In the genomic region with DNA sequence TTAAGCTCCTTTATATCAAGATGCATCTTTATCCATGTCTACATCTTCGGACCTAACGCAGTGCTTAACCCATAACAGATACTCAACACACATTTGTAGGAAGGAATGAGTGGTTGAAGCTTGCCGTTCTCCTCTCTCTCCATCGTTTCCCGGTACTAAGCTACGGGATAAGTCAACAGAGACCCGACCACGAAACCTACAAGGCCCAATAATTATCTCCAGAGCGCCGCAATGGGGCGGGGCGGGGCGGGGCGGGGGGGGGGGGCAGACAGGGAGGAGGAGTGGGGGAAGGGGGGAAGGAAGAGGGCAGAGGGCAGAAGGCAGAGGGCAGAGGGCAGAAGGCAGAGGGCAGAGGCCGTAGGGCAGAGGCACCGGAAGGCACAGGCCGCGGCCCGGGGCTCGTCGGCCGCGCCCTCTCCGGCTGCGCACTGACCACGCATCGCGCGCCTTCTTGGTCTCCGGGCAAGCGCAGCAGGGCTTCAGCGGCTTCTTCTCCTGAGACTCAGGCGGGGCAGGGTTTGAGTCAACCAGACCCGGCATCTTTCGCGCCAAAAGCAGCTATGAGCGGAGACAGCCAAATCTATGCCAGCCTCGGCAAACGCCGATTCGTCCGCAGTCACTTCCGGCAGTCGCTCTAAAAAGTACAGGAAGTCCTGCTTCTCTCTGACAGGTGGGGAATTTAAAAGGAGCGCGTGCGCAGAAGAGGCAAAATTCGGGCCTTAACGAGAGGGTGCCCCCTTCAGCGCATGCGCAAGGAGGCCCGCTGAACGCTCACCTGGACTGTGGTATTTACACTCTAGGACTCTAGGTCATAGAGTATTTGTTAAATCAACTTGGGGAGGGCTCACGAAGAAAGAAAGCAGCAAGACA, we compare ENCODE assay signal across 1 cellular context.
TF ChIP-seq lines count a peak whose summit lies in the region.

A gene with protein sequence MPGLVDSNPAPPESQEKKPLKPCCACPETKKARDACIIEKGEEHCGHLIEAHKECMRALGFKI (minus strand): TSS at position 636 of the 870 bp plus-strand sequence. CDS start 96 bp downstream, at position 540.

TF ChIP-seq in HEK293, 187 proteins besides CTCF, POLR2A, EP300 and RAD21 (continued from another document and continues in another):
- TF ChIP-seq ZNF223 (tag by site-specific recombination; IDR thresholded peaks at IDR 0.05) (peak; percentile 55; the same call in 1 of the 2 replicates), KLF7 (tag by site-specific recombination; IDR thresholded peaks at IDR 0.05; ENCODE audit: borderline replicate concordance) (no peak), ZNF112 (tag by site-specific recombination; IDR thresholded peaks at IDR 0.05) (no peak), ZNF391 (tag by site-specific recombination; IDR thresholded peaks at IDR 0.05; ENCODE audit: borderline replicate concordance, low read depth) (no peak), ZNF660 (tag by site-specific recombination; IDR thresholded peaks at IDR 0.05) (peak; percentile 73; the same call in 1 of the 2 replicates), ZBTB8A (tag by site-specific recombination; IDR thresholded peaks at IDR 0.05) (peak; percentile 55), SCRT2 (tag by site-specific recombination; IDR thresholded peaks at IDR 0.05) (peak; percentile 86), ZNF600 (tag by site-specific recombination; IDR thresholded peaks at IDR 0.05) (no peak), ZNF23 (tag by site-specific recombination; IDR thresholded peaks at IDR 0.05; ENCODE audit: borderline replicate concordance) (no peak), ZNF701 (tag by site-specific recombination; IDR thresholded peaks at IDR 0.05) (no peak), ZSCAN30 (tag by site-specific recombination; IDR thresholded peaks at IDR 0.05) (peak; percentile 40; the same call in 1 of the 2 replicates), ZNF629 (tag by site-specific recombination; IDR thresholded peaks at IDR 0.05) (peak; percentile 37), ZNF529 (tag by site-specific recombination; IDR thresholded peaks at IDR 0.05; ENCODE audit: insufficient replicate concordance) (no peak), SP2 (tag by site-specific recombination; IDR thresholded peaks at IDR 0.05) (peak; percentile 78), BCL11B (tag by site-specific recombination; IDR thresholded peaks at IDR 0.05; ENCODE audit: low read depth) (peak; percentile 32; the same call in 1 of the 2 replicates), ZNF16 (tag by site-specific recombination; IDR thresholded peaks at IDR 0.05; ENCODE audit: low read depth) (no peak), ZBTB21 (tag by site-specific recombination; IDR thresholded peaks at IDR 0.05) (0 out of 2 replicates have a peak, but pooled peaks have one; percentile 21), HOXA7 (CRISPR knock-in tag; IDR thresholded peaks at IDR 0.05; ENCODE audit: borderline replicate concordance) (no peak), GLIS2 (tag by site-specific recombination; IDR thresholded peaks at IDR 0.05) (no peak), ZNF785 (tag by site-specific recombination; IDR thresholded peaks at IDR 0.05) (no peak), TCF7L2 (IDR thresholded peaks at IDR 0.05; ENCODE audit: borderline replicate concordance, low read depth, low read length) (no peak), ZNF677 (tag by site-specific recombination; IDR thresholded peaks at IDR 0.05) (no peak), ZNF501 (tag by site-specific recombination; IDR thresholded peaks at IDR 0.05) (peak; percentile 44; the same call in 1 of the 2 replicates)
- TF ChIP-seq, protein P1, sequence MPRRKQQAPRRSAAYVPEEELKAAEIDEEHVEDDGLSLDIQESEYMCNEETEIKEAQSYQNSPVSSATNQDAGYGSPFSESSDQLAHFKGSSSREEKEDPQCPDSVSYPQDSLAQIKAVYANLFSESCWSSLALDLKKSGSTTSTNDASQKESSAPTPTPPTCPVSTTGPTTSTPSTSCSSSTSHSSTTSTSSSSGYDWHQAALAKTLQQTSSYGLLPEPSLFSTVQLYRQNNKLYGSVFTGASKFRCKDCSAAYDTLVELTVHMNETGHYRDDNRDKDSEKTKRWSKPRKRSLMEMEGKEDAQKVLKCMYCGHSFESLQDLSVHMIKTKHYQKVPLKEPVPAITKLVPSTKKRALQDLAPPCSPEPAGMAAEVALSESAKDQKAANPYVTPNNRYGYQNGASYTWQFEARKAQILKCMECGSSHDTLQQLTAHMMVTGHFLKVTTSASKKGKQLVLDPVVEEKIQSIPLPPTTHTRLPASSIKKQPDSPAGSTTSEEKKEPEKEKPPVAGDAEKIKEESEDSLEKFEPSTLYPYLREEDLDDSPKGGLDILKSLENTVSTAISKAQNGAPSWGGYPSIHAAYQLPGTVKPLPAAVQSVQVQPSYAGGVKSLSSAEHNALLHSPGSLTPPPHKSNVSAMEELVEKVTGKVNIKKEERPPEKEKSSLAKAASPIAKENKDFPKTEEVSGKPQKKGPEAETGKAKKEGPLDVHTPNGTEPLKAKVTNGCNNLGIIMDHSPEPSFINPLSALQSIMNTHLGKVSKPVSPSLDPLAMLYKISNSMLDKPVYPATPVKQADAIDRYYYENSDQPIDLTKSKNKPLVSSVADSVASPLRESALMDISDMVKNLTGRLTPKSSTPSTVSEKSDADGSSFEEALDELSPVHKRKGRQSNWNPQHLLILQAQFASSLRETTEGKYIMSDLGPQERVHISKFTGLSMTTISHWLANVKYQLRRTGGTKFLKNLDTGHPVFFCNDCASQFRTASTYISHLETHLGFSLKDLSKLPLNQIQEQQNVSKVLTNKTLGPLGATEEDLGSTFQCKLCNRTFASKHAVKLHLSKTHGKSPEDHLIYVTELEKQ (tag by site-specific recombination; IDR thresholded peaks at IDR 0.05; ENCODE audit: borderline replicate concordance): no peak
- TF ChIP-seq, protein P2, sequence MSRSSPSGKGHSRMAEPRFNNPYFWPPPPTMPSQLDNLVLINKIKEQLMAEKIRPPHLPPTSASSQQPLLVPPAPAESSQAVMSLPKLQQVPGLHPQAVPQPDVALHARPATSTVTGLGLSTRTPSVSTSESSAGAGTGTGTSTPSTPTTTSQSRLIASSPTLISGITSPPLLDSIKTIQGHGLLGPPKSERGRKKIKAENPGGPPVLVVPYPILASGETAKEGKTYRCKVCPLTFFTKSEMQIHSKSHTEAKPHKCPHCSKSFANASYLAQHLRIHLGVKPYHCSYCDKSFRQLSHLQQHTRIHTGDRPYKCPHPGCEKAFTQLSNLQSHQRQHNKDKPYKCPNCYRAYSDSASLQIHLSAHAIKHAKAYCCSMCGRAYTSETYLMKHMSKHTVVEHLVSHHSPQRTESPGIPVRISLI (tag by site-specific recombination; IDR thresholded peaks at IDR 0.05): no peak
- TF ChIP-seq, protein P3, sequence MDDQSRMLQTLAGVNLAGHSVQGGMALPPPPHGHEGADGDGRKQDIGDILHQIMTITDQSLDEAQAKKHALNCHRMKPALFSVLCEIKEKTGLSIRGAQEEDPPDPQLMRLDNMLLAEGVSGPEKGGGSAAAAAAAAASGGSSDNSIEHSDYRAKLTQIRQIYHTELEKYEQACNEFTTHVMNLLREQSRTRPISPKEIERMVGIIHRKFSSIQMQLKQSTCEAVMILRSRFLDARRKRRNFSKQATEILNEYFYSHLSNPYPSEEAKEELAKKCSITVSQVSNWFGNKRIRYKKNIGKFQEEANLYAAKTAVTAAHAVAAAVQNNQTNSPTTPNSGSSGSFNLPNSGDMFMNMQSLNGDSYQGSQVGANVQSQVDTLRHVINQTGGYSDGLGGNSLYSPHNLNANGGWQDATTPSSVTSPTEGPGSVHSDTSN (CRISPR knock-in tag; IDR thresholded peaks at IDR 0.05): no peak
- TF ChIP-seq, protein P4, sequence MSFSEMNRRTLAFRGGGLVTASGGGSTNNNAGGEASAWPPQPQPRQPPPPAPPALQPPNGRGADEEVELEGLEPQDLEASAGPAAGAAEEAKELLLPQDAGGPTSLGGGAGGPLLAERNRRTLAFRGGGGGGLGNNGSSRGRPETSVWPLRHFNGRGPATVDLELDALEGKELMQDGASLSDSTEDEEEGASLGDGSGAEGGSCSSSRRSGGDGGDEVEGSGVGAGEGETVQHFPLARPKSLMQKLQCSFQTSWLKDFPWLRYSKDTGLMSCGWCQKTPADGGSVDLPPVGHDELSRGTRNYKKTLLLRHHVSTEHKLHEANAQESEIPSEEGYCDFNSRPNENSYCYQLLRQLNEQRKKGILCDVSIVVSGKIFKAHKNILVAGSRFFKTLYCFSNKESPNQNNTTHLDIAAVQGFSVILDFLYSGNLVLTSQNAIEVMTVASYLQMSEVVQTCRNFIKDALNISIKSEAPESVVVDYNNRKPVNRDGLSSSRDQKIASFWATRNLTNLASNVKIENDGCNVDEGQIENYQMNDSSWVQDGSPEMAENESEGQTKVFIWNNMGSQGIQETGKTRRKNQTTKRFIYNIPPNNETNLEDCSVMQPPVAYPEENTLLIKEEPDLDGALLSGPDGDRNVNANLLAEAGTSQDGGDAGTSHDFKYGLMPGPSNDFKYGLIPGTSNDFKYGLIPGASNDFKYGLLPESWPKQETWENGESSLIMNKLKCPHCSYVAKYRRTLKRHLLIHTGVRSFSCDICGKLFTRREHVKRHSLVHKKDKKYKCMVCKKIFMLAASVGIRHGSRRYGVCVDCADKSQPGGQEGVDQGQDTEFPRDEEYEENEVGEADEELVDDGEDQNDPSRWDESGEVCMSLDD (tag by site-specific recombination; IDR thresholded peaks at IDR 0.05): no peak
- TF ChIP-seq, protein P5, sequence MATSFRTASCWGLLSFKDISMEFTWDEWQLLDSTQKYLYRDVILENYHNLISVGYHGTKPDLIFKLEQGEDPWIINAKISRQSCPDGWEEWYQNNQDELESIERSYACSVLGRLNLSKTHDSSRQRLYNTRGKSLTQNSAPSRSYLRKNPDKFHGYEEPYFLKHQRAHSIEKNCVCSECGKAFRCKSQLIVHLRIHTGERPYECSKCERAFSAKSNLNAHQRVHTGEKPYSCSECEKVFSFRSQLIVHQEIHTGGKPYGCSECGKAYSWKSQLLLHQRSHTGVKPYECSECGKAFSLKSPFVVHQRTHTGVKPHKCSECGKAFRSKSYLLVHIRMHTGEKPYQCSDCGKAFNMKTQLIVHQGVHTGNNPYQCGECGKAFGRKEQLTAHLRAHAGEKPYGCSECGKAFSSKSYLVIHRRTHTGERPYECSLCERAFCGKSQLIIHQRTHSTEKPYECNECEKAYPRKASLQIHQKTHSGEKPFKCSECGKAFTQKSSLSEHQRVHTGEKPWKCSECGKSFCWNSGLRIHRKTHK (tag by site-specific recombination; IDR thresholded peaks at IDR 0.05): no peak
- TF ChIP-seq, protein P6, sequence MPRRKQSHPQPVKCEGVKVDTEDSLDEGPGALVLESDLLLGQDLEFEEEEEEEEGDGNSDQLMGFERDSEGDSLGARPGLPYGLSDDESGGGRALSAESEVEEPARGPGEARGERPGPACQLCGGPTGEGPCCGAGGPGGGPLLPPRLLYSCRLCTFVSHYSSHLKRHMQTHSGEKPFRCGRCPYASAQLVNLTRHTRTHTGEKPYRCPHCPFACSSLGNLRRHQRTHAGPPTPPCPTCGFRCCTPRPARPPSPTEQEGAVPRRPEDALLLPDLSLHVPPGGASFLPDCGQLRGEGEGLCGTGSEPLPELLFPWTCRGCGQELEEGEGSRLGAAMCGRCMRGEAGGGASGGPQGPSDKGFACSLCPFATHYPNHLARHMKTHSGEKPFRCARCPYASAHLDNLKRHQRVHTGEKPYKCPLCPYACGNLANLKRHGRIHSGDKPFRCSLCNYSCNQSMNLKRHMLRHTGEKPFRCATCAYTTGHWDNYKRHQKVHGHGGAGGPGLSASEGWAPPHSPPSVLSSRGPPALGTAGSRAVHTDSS (tag by site-specific recombination; IDR thresholded peaks at IDR 0.05): no peak
- TF ChIP-seq, protein P7, sequence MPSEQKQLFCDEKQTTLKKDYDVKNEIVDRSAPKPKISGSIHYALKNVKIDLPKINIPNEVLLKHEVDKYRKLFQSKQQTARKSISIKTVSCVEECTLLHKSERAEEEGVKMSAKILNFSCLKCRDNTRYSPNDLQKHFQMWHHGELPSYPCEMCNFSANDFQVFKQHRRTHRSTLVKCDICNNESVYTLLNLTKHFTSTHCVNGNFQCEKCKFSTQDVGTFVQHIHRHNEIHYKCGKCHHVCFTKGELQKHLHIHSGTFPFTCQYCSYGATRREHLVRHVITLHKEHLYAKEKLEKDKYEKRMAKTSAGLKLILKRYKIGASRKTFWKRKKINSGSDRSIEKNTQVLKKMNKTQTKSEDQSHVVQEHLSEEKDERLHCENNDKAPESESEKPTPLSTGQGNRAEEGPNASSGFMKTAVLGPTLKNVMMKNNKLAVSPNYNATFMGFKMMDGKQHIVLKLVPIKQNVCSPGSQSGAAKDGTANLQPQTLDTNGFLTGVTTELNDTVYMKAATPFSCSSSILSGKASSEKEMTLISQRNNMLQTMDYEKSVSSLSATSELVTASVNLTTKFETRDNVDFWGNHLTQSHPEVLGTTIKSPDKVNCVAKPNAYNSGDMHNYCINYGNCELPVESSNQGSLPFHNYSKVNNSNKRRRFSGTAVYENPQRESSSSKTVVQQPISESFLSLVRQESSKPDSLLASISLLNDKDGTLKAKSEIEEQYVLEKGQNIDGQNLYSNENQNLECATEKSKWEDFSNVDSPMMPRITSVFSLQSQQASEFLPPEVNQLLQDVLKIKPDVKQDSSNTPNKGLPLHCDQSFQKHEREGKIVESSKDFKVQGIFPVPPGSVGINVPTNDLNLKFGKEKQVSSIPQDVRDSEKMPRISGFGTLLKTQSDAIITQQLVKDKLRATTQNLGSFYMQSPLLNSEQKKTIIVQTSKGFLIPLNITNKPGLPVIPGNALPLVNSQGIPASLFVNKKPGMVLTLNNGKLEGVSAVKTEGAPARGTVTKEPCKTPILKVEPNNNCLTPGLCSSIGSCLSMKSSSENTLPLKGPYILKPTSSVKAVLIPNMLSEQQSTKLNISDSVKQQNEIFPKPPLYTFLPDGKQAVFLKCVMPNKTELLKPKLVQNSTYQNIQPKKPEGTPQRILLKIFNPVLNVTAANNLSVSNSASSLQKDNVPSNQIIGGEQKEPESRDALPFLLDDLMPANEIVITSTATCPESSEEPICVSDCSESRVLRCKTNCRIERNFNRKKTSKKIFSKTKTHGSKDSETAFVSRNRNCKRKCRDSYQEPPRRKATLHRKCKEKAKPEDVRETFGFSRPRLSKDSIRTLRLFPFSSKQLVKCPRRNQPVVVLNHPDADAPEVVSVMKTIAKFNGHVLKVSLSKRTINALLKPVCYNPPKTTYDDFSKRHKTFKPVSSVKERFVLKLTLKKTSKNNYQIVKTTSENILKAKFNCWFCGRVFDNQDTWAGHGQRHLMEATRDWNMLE (tag by site-specific recombination; conservative IDR thresholded peaks at IDR 0.05; ENCODE audit: low read depth): peak; percentile 96
- TF ChIP-seq, protein P8, sequence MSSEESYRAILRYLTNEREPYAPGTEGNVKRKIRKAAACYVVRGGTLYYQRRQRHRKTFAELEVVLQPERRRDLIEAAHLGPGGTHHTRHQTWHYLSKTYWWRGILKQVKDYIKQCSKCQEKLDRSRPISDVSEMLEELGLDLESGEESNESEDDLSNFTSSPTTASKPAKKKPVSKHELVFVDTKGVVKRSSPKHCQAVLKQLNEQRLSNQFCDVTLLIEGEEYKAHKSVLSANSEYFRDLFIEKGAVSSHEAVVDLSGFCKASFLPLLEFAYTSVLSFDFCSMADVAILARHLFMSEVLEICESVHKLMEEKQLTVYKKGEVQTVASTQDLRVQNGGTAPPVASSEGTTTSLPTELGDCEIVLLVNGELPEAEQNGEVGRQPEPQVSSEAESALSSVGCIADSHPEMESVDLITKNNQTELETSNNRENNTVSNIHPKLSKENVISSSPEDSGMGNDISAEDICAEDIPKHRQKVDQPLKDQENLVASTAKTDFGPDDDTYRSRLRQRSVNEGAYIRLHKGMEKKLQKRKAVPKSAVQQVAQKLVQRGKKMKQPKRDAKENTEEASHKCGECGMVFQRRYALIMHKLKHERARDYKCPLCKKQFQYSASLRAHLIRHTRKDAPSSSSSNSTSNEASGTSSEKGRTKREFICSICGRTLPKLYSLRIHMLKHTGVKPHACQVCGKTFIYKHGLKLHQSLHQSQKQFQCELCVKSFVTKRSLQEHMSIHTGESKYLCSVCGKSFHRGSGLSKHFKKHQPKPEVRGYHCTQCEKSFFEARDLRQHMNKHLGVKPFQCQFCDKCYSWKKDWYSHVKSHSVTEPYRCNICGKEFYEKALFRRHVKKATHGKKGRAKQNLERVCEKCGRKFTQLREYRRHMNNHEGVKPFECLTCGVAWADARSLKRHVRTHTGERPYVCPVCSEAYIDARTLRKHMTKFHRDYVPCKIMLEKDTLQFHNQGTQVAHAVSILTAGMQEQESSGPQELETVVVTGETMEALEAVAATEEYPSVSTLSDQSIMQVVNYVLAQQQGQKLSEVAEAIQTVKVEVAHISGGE (tag by site-specific recombination; conservative IDR thresholded peaks at IDR 0.05; ENCODE audit: low read depth): peak; percentile 71; the same call in 1 of the 2 replicates
